Comparison of ENCODE assay signal across 9 cellular contexts in the genomic region with DNA sequence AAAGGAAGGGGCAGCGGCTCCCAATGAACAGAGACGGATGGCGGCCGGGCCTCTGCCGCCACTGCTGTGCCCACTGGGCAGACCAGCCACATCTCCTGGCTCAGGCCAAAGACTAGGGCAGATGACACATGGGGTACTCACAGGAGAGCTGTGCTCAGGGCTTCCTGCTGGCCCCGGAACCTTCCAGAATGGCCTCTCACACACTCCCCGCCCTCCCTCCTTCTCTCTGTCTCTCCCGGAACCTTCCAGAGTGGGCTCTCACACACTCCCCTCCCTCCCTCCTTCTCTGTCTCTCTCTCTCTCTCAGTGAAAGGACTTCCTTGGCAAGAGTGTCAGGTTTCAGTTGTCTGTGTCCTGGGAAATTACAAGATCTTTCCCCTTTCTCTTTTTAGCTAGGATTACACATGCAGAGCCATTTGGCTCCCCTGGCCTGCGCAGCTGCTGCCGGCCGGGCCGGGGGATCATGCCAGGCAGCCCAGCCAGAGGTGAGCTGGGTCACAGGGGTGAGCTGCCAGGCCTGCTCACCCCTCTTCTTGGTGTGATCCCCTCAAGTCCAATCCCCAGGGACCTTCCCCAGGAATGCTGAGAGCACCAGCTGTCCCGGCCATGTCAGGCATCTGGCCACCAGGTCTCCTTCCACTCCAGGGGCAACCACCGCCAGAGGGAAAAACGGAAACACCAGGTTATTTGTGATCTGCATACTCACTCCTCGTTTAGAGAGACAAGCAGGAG. TPM values are rescaled to one million over a fixed set of nuclear protein-coding genes. Genes with fewer than 3 reads are reported as not detected.
A peak's percentile ranks its signal among the peaks of the same experiment; 100 is the strongest.
DNase-seq lines count a peak whose midpoint lies in the region; ATAC-seq and TF ChIP-seq lines count a peak whose summit lies in the region.
"Had no signal": no experiment of that assay in that cellular context is flagged by ENCODE, and none has a peak within 500 bp of the region (broad histone marks: within the 10 kb centered on the region; RNA-seq: fewer than 3 reads in every experiment).

No MANE protein-coding gene starts in this region.

- H3K9me3 ChIP-seq in heart right ventricle = no peaks in the 10 kb centered on the region

- intact Hi-C loops in heart right ventricle (cut with DNase I) = loop anchor here in 1 of 10 donors (5.0 kb wide), 1 partner anchor 238 kb away; no protein-coding TSS in a partner anchor

- H3K27ac ChIP-seq in heart right ventricle = peak overlapping the region in 9 of 10 donors; percentile 56 to 90 (median 76)

- peaks cover 55% of the 10 kb centered on the region for H3K4me1 Mint-ChIP-seq in progenitor cell of endocrine pancreas (ENCODE audit: low read depth)

- H3K27ac Mint-ChIP-seq in progenitor cell of endocrine pancreas = peak overlapping the region; percentile 71

- no peaks in the 10 kb centered on the region for H3K36me3 Mint-ChIP-seq in progenitor cell of endocrine pancreas (ENCODE audit: insufficient read depth)

- peaks cover 8% of the 10 kb centered on the region for H3K27me3 Mint-ChIP-seq in progenitor cell of endocrine pancreas

- peaks cover 0 to 7% (median 4%) of the 10 kb centered on the region in 7 donors for H3K27me3 ChIP-seq in heart right ventricle

- 49 to 51% methylated on average over 16 of the region's 16 CpGs for WGBS in heart right ventricle, 2 donors

- H3K36me3 ChIP-seq in heart right ventricle = no peaks in the 10 kb centered on the region

- peak; percentile 69 to 86 (median 82) for ATAC-seq in heart right ventricle

- no peak for TF ChIP-seq CTCF in heart right ventricle (IDR thresholded peaks at IDR 0.05)
- no peak for TF ChIP-seq CTCF in progenitor cell of endocrine pancreas (IDR thresholded peaks at IDR 0.05; ENCODE audit: unreplicated experiment)

- H3K4me1 ChIP-seq in heart right ventricle = peaks cover 0 to 38% (median 9%) of the 10 kb centered on the region in 9 donors

- H3K9me3 Mint-ChIP-seq in progenitor cell of endocrine pancreas (ENCODE audit: low read depth) = no peaks in the 10 kb centered on the region

- DNase-seq in DMS53 treated with DMSO at 0.1 percent for 48 hours (lab: John Stamatoyannopoulos, UW; ENCODE audit: unreplicated experiment) = peak; percentile 9
- peak; percentile 21 to 50 for DNase-seq in NCI-H526 (lab: John Stamatoyannopoulos, UW)
- peak in 1 of 2 donors; percentile 57 for DNase-seq in heart right ventricle
- no peak for DNase-seq in progenitor cell of endocrine pancreas (ENCODE audit: low spot score, unreplicated experiment)
- DNase-seq in NCI-H1930 (lab: John Stamatoyannopoulos, UW) = no peak
- no peak for DNase-seq in mucosa of gallbladder (ENCODE audit: low spot score)
- DNase-seq in stimulated activated CD4-positive, alpha-beta T cell treated with anti-CD3 and anti-CD28 coated beads, Interleukin-15, amount 100 ng/mL, for 24 hours = no peak
- no peak for DNase-seq in activated CD8-positive, alpha-beta memory T cell treated with anti-CD3 and anti-CD28 coated beads for 24 hours
- DNase-seq: NCI-H2081 had no signal

- no peak overlapping the region for H3K4me3 Mint-ChIP-seq in progenitor cell of endocrine pancreas (ENCODE audit: low read depth)

- peak overlapping the region in 5 of 10 donors; percentile 9 to 29 (median 14) for H3K4me3 ChIP-seq in heart right ventricle

RNA-seq across cellular contexts. Expression of a gene that starts 45.3 kb away (rescaled TPM):
- 100 to 1,000 TPM in 3 of 10 donors, 10 to 100 TPM in 7; 18.1 to 126 (median 78.2) TPM for total RNA-seq in heart right ventricle
- polyA plus RNA-seq in heart right ventricle = 10 to 100 TPM; 11.0 to 11.8 TPM
- 88.9 and 89.2 TPM in 2 replicates for total RNA-seq in progenitor cell of endocrine pancreas
- total RNA-seq in mucosa of gallbladder = 54.4 TPM

Comparison
In these comparisons a context has a peak if more than half of its experiments do, and no peak if none do; other contexts are left out.
1. DNase-seq: peak in DMS53 treated with DMSO at 0.1 percent for 48 hours (single experiment) and NCI-H526 (2 of 2); none in progenitor cell of endocrine pancreas (single experiment), NCI-H1930 (0 of 2), mucosa of gallbladder (single experiment), stimulated activated CD4-positive, alpha-beta T cell treated with anti-CD3 and anti-CD28 coated beads, Interleukin-15, amount 100 ng/mL, for 24 hours (single experiment) and activated CD8-positive, alpha-beta memory T cell treated with anti-CD3 and anti-CD28 coated beads for 24 hours (single experiment).